Comparison of ENCODE assay signal across 9 cellular contexts in the genomic region with DNA sequence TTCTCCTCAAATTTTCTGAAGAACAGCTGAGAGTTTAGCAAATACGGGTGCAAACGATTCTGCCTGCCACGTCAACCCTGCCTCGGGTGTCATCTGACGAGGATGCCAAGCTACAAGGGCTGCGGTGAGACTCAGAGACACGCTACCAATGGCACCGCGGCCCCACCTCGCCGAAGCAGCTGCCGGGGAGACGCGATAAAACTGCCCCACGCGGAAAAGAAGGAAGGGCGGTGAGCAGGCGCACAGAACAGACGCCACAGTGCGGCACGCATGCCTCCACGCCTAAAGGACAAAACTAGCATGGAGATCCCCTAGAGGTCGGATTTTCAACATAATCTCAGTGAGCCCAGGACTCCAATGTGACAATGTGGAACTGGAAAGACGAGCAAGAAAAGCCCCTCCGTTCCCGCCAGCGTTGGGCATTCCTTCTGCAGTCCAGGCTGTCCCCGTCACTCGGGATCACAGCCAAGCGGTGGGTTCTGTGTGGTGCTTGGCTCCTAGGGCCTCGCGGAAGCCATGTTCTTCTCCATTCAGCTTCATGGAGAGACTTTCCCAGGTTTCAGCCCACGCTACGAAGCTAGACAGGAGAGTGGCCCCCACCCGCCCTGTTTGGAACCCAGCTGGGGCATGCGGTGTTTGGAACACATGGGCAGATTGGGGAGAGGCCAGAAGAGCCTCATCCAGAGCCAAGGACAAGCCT.
DNase-seq lines count a peak whose midpoint lies in the region; ATAC-seq and TF ChIP-seq lines count a peak whose summit lies in the region.
"Had no signal": no experiment of that assay in that cellular context is flagged by ENCODE, and none has a peak within 500 bp of the region (broad histone marks: within the 10 kb centered on the region; RNA-seq: fewer than 3 reads in every experiment).

No MANE protein-coding gene starts in this region.

- H3K36me3 Mint-ChIP-seq in nephron progenitor cell (ENCODE audit: low read depth), result peaks cover 55% of the 10 kb centered on the region

- H3K27me3 Mint-ChIP-seq in stimulated activated naive CD8-positive, alpha-beta T cell treated with anti-CD3 and anti-CD28 coated beads, Interleukin-15, amount 100 ng/mL, for 72 hours, result no peaks in the 10 kb centered on the region
- no peaks in the 10 kb centered on the region for H3K27me3 Mint-ChIP-seq in nephron progenitor cell (ENCODE audit: low read depth, poor library complexity)

- in situ Hi-C loops in KBM-7 (cut with MboI; ENCODE audit: low pct_unique_long_range_greater_than_20kb, low sequenced_read_pairs), result no loop called here

- TF ChIP-seq CTCF in nephron progenitor cell (IDR thresholded peaks at IDR 0.05), result no peak

- no peak for DNase-seq in stimulated activated naive CD8-positive, alpha-beta T cell treated with anti-CD3 and anti-CD28 coated beads, Interleukin-15, Interleukin-2, amounts not matched to agents 100 U/mL and 50 U/mL, for 24 hours
- DNase-seq in stimulated activated naive CD8-positive, alpha-beta T cell treated with anti-CD3 and anti-CD28 coated beads, Interleukin-15, amount 100 ng/mL, for 72 hours, result no peak
- peak in 3 of 4 experiments; percentile 28 to 60 (median 34) for DNase-seq in activated naive CD4-positive, alpha-beta T cell (lab: John Stamatoyannopoulos, UW)
- DNase-seq in nephron progenitor cell (no peak), KBM-7 (no peak), GM19240 (ENCODE audit: insufficient read length, low spot score) (no peak), iPS-NIHi11 (ENCODE audit: low spot score) (no peak), NCI-H2081 treated with DMSO at 0.1 percent for 48 hours (lab: John Stamatoyannopoulos, UW) (no peak)
- DNase-seq: BE2C had no signal

- ATAC-seq in stimulated activated naive CD8-positive, alpha-beta T cell treated with anti-CD3 and anti-CD28 coated beads, Interleukin-15, Interleukin-2, amounts not matched to agents 100 U/mL and 50 U/mL, for 24 hours, result peak; percentile 36
- ATAC-seq in stimulated activated naive CD8-positive, alpha-beta T cell treated with anti-CD3 and anti-CD28 coated beads, Interleukin-15, amount 100 ng/mL, for 72 hours, result no peak

- no peak overlapping the region for H3K27ac Mint-ChIP-seq in stimulated activated naive CD8-positive, alpha-beta T cell treated with anti-CD3 and anti-CD28 coated beads, Interleukin-15, amount 100 ng/mL, for 72 hours
- H3K27ac Mint-ChIP-seq in nephron progenitor cell, result no peak overlapping the region

- H3K4me3 Mint-ChIP-seq in stimulated activated naive CD8-positive, alpha-beta T cell treated with anti-CD3 and anti-CD28 coated beads, Interleukin-15, amount 100 ng/mL, for 72 hours, result no peak overlapping the region
- H3K4me3 Mint-ChIP-seq in nephron progenitor cell, result peak overlapping the region; percentile 50

- peaks cover 0 to 13% of the 10 kb centered on the region in 2 donors for H3K9me3 Mint-ChIP-seq in stimulated activated naive CD8-positive, alpha-beta T cell treated with anti-CD3 and anti-CD28 coated beads, Interleukin-15, amount 100 ng/mL, for 72 hours
- peaks cover 32% of the 10 kb centered on the region for H3K9me3 Mint-ChIP-seq in nephron progenitor cell

- H3K4me1 Mint-ChIP-seq in stimulated activated naive CD8-positive, alpha-beta T cell treated with anti-CD3 and anti-CD28 coated beads, Interleukin-15, amount 100 ng/mL, for 72 hours, result peaks cover 47% of the 10 kb centered on the region
- peaks cover 60% of the 10 kb centered on the region for H3K4me1 Mint-ChIP-seq in nephron progenitor cell

Comparison
In these comparisons a context has a peak if more than half of its experiments do, and no peak if none do; other contexts are left out.
1. DNase-seq: peak in activated naive CD4-positive, alpha-beta T cell (3 of 4); none in stimulated activated naive CD8-positive, alpha-beta T cell treated with anti-CD3 and anti-CD28 coated beads, Interleukin-15, Interleukin-2, amounts not matched to agents 100 U/mL and 50 U/mL, for 24 hours (single experiment), stimulated activated naive CD8-positive, alpha-beta T cell treated with anti-CD3 and anti-CD28 coated beads, Interleukin-15, amount 100 ng/mL, for 72 hours (0 of 2), nephron progenitor cell (single experiment), KBM-7 (single experiment), GM19240 (single experiment), iPS-NIHi11 (single experiment) and NCI-H2081 treated with DMSO at 0.1 percent for 48 hours (single experiment).